8 cellular contexts compared by ENCODE assay signal in the genomic region with DNA sequence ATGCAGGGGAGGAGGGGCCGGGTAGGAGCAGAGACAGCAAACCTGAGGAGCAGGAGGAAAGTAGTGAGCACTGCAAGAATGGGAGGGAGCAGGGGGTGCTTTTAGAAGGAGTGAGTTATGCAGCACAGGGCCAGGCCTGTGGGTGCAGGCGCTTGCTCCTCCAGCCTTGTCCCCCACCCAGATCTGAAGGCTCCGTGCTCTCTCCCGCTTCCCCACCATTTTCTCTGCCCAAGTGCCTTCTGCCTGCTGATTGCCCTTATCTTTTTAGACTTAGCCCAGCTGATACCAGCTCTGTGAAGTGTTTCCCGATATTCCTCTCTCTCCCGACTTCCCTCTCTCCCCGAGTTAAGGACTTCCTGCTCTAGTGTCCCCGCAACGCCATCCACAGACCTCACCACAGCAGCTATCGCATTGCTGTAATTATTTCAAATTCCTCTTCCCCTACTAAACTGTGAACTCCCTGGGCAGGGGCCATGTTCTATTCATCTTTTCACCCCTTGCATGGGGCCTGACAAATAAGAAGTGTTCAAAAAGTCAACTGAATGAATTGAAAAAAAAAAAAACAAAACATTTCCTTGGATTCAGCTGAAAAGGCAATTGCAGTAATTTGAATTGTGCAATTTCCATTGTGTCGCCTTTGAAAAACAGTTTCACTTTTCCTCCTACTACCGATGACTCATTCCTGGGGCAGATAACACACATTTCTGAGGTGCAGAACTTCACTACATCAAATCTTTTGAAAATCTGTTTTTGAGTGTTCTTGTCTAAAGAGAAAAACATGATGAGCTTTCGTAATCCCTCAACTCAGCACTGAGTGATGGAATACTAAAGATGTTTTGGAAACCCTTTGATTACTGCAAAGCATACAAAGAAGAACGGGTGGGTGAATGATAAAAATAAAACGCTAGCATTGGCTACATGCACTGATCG.
DNase-seq lines count a peak whose midpoint lies in the region; ATAC-seq and TF ChIP-seq lines count a peak whose summit lies in the region.

No MANE protein-coding gene starts in this region.

- H3K27me3 ChIP-seq in ascending aorta (no peaks in the 10 kb centered on the region), hepatocyte (peaks cover 6% of the 10 kb centered on the region), testis (no peaks in the 10 kb centered on the region)

- H3K79me2 ChIP-seq in hepatocyte, result no peaks in the 10 kb centered on the region

- no peaks in the 10 kb centered on the region for H3K9me2 ChIP-seq in hepatocyte (replicated peaks; ENCODE audit: insufficient read depth)

- H2AFZ ChIP-seq in hepatocyte, result peak overlapping the region; percentile 63

- H3K4me1 ChIP-seq in ascending aorta, result no peaks in the 10 kb centered on the region
- H3K4me1 ChIP-seq in hepatocyte (ENCODE audit: insufficient read depth), result peaks cover 6% of the 10 kb centered on the region
- peaks cover 14% of the 10 kb centered on the region for H3K4me1 ChIP-seq in testis

- no peaks in the 10 kb centered on the region for H3K36me3 ChIP-seq in ascending aorta
- no peaks in the 10 kb centered on the region for H3K36me3 ChIP-seq in hepatocyte (replicated peaks; ENCODE audit: insufficient read depth, low read depth)
- H3K36me3 ChIP-seq in testis (ENCODE audit: low read depth, missing control alignments), result no peaks in the 10 kb centered on the region

- no peak for ATAC-seq in GM19455 (IDR thresholded peaks at IDR 0.05; ENCODE audit: unreplicated experiment)

- peak overlapping the region; percentile 80 for H3K4me2 ChIP-seq in hepatocyte

- H3K4me3 ChIP-seq in ascending aorta (peak overlapping the region; percentile 50 to 61), hepatocyte (no peak overlapping the region), skeletal muscle cell (ENCODE audit: low read depth, low read length) (peak overlapping the region; percentile 8), testis (peak overlapping the region in 1 of 2 donors; percentile 36)

- 28% methylated on average over 16 of the region's 16 CpGs for WGBS in hepatocyte (ENCODE audit: low lambda C conversion rate, missing lambda C conversion rate)
- 29% methylated on average over 16 of the region's 16 CpGs for WGBS in testis, 2 donors

- peak overlapping the region in 1 of 2 donors; percentile 57 for H3K27ac ChIP-seq in ascending aorta
- peak overlapping the region; percentile 78 for H3K27ac ChIP-seq in hepatocyte
- H3K27ac ChIP-seq in testis, result no peak overlapping the region

- no peaks in the 10 kb centered on the region for H4K20me1 ChIP-seq in hepatocyte (ENCODE audit: insufficient read depth, poor library complexity, severe bottlenecking)

- intact Hi-C loops in ascending aorta (cut with DNase I) (no loop called here), testis (cut with DNase I; ENCODE audit: low total_unique reads) (no loop called here)

- no peak for TF ChIP-seq POLR2A in testis (IDR thresholded peaks at IDR 0.05)

- H3K9me3 ChIP-seq in ascending aorta (no peaks in the 10 kb centered on the region), hepatocyte (ENCODE audit: low read depth) (no peaks in the 10 kb centered on the region), testis (no peaks in the 10 kb centered on the region)

- peak; percentile 74 for DNase-seq in GM03348 (ENCODE audit: low spot score)
- DNase-seq in NCI-H774 (lab: John Stamatoyannopoulos, UW), result peak; percentile 7
- no peak for DNase-seq in ascending aorta (ENCODE audit: low spot score in 2 of 2)
- DNase-seq in hepatocyte (ENCODE audit: low spot score), result peak; percentile 68
- DNase-seq in skeletal muscle cell (ENCODE audit: low read depth), result peak; percentile 75
- DNase-seq in testis, result no peak
- DNase-seq in 8988T, result no peak

- no peak for TF ChIP-seq CTCF in ascending aorta (IDR thresholded peaks at IDR 0.05)
- no peak for TF ChIP-seq CTCF in hepatocyte (IDR thresholded peaks at IDR 0.05; ENCODE audit: poor library complexity)
- TF ChIP-seq CTCF in testis (IDR thresholded peaks at IDR 0.05), result no peak

Comparison
In these comparisons a context has a peak if more than half of its experiments do, and no peak if none do; other contexts are left out.
1. DNase-seq: peak in GM03348 (single experiment), NCI-H774 (single experiment), hepatocyte (single experiment) and skeletal muscle cell (single experiment); none in ascending aorta (0 of 2), testis (single experiment) and 8988T (single experiment).